27 cellular contexts compared by ENCODE assay signal in genomic region chr14:104287301-104288009, GRCh38.
DNase-seq lines count a peak whose midpoint lies in the region; ATAC-seq and TF ChIP-seq lines count a peak whose summit lies in the region.
"Had no signal": no experiment of that assay in that cellular context is flagged by ENCODE, and none has a peak within 500 bp of the region (broad histone marks: within the 10 kb centered on the region; RNA-seq: fewer than 3 reads in every experiment).

No MANE protein-coding gene starts in this region.

- no peaks in the 10 kb centered on the region for H3K4me1 ChIP-seq in HAP-1
- H3K4me1 ChIP-seq: foreskin keratinocyte had no signal

- no peaks in the 10 kb centered on the region for H3K9me3 ChIP-seq in HAP-1
- H3K9me3 ChIP-seq: esophagus muscularis mucosa had no signal

- H3K27me3 Mint-ChIP-seq in chondrocyte (ENCODE audit: low read depth): peaks cover 7% of the 10 kb centered on the region
- H3K27me3 Mint-ChIP-seq: activated CD8-positive, alpha-beta T cell treated with anti-CD3 and anti-CD28 coated beads for 36 hours; activated naive CD8-positive, alpha-beta T cell treated with anti-CD3 and anti-CD28 coated beads, Interleukin-2, amount 50 U/mL, for 24 hours had no signal

- H3K27me3 ChIP-seq in HAP-1 (ENCODE audit: low read depth): no peaks in the 10 kb centered on the region
- H3K27me3 ChIP-seq: foreskin keratinocyte had no signal

- H3K4me3 ChIP-seq in HAP-1: no peak overlapping the region
- H3K4me3 ChIP-seq: esophagus muscularis mucosa had no signal

- peak; percentile 5 for DNase-seq in activated CD4-positive, CD25-positive, alpha-beta regulatory T cell treated with anti-CD3 and anti-CD28 coated beads, Interleukin-2, amount 50 U/mL, for 72 hours
- DNase-seq in activated CD4-positive, CD25-positive, alpha-beta regulatory T cell (lab: John Stamatoyannopoulos, UW): no peak
- DNase-seq in chondrocyte (ENCODE audit: low spot score) (peak; percentile 64), islet precursor cell (peak; percentile 34), posterior vena cava (ENCODE audit: low spot score) (peak; percentile 77), SIG-M5 (lab: John Stamatoyannopoulos, UW) (no peak), HAP-1 (ENCODE audit: low spot score in 2 of 2) (no peak)
- DNase-seq: activated CD8-positive, alpha-beta T cell treated with anti-CD3 and anti-CD28 coated beads for 36 hours; activated naive CD8-positive, alpha-beta T cell treated with anti-CD3 and anti-CD28 coated beads, Interleukin-2, amount 50 U/mL, for 24 hours; dermis blood vessel endothelial cell; foreskin keratinocyte; kidney glomerular epithelial cell; MM.1S; NCI-H1105 treated with DMSO at 0.1 percent for 48 hours; NCI-H2029; NCI-H524 treated with DMSO at 0.1 percent for 48 hours; NK-92 treated with Interleukin-12 subunit alpha and Interleukin-12 subunit beta, amount 100 ng/mL, for 24 hours; PC-3; SHP77; stimulated activated naive CD8-positive, alpha-beta T cell treated with anti-CD3 and anti-CD28 coated beads, Interleukin-15, Interleukin-2, amounts not matched to agents 100 U/mL and 50 U/mL, for 24 hours; T-helper 2 cell had no signal

- peaks cover 3% of the 10 kb centered on the region for H3K9me3 Mint-ChIP-seq in chondrocyte (ENCODE audit: low read depth)

- no peaks in the 10 kb centered on the region for H3K36me3 Mint-ChIP-seq in chondrocyte (ENCODE audit: low read depth)

- H3K36me3 ChIP-seq in HAP-1 (replicated peaks): no peaks in the 10 kb centered on the region
- H3K36me3 ChIP-seq: esophagus muscularis mucosa had no signal

- in situ Hi-C loops in HAP-1 (cut with MboI; ENCODE audit: low sequenced_read_pairs): no loop called here

- no peaks in the 10 kb centered on the region for H3K4me1 Mint-ChIP-seq in chondrocyte (ENCODE audit: low read depth)
- H3K4me1 Mint-ChIP-seq: activated naive CD8-positive, alpha-beta T cell treated with anti-CD3 and anti-CD28 coated beads, Interleukin-2, amount 50 U/mL, for 24 hours; central memory CD8-positive, alpha-beta T cell had no signal

- TF ChIP-seq CTCF in chondrocyte (IDR thresholded peaks at IDR 0.05): no peak

- H3K27ac Mint-ChIP-seq in chondrocyte (ENCODE audit: unreplicated experiment): no peak overlapping the region
- H3K27ac Mint-ChIP-seq: activated CD8-positive, alpha-beta T cell treated with anti-CD3 and anti-CD28 coated beads for 36 hours; activated naive CD8-positive, alpha-beta T cell treated with anti-CD3 and anti-CD28 coated beads, Interleukin-2, amount 50 U/mL, for 24 hours; activated T-helper 2 cell treated with anti-CD3 and anti-CD28 coated beads, Interferon-gamma antibody, Interleukin-2, Interleukin-4, amounts not matched to agents 10 μg/mL and 5 μg/mL and 100 μg/mL, durations not matched to agents 14 hours and 24 hours and 36 hours had no signal

- ATAC-seq in HG02885 (IDR thresholded peaks at IDR 0.05; ENCODE audit: poor library complexity, unreplicated experiment): no peak
- ATAC-seq: activated CD8-positive, alpha-beta T cell treated with anti-CD3 and anti-CD28 coated beads for 36 hours; activated naive CD8-positive, alpha-beta T cell treated with anti-CD3 and anti-CD28 coated beads, Interleukin-2, amount 50 U/mL, for 24 hours; foreskin keratinocyte; HCT116; PC-3; stimulated activated naive CD8-positive, alpha-beta T cell treated with anti-CD3 and anti-CD28 coated beads, Interleukin-15, Interleukin-2, amounts not matched to agents 100 U/mL and 50 U/mL, for 24 hours had no signal

- intact Hi-C loops in posterior vena cava (cut with DNase I): no loop called here

- no peak overlapping the region for H3K4me3 Mint-ChIP-seq in chondrocyte (ENCODE audit: unreplicated experiment)
- H3K4me3 Mint-ChIP-seq: activated CD8-positive, alpha-beta T cell treated with anti-CD3 and anti-CD28 coated beads for 36 hours; activated naive CD8-positive, alpha-beta T cell treated with anti-CD3 and anti-CD28 coated beads, Interleukin-2, amount 50 U/mL, for 24 hours; central memory CD8-positive, alpha-beta T cell; neural crest cell had no signal

Comparison
In these comparisons a context has a peak if more than half of its experiments do, and no peak if none do; other contexts are left out.
1. DNase-seq: peak in activated CD4-positive, CD25-positive, alpha-beta regulatory T cell treated with anti-CD3 and anti-CD28 coated beads, Interleukin-2, amount 50 U/mL, for 72 hours (single experiment), chondrocyte (single experiment), islet precursor cell (single experiment) and posterior vena cava (single experiment); none in activated CD4-positive, CD25-positive, alpha-beta regulatory T cell (0 of 4), SIG-M5 (single experiment) and HAP-1 (0 of 2).